Comparison of ENCODE assay signal across 8 cellular contexts in the genomic region with DNA sequence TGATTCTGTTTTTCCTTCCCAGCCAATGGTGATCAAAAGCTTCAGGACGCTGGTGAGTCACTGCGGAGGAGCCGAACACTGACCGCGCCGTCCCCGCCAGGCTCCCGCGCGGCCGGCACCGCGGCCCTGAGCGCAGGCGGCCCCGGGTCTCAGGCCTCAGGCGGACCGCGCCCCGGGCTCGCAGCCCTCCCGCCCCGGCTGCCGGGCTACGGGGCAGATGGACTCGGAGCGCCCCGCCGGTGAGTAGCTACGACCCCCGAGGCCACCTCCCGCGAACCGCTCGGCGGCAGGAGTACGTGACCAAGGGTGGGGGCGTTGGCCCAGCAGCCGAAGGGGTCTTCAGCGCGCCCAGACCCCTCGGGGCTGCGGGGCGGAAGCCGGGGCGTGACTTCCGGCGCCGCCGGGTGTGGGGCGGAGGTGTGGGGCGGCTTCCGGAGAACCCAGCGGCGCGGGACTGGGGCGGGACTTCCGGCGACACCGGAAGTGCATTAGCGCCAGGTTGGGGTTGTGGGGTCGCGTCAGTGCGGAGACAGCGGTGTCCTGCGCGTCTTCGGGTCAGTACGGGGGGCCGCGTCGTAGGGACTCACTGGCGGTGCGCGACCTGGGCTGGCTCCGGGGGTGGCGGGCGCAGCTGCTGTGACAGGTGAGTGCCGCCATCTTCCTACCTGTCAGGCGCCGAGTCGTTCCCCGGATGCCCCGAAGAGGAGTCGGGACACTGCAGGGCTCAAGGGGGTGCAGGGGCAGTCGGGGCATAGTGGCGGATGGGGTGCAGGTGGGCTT. TPM values are rescaled to one million over a fixed set of nuclear protein-coding genes. Genes with fewer than 3 reads are reported as not detected.
DNase-seq lines count a peak whose midpoint lies in the region; ATAC-seq and TF ChIP-seq lines count a peak whose summit lies in the region.

A gene with protein sequence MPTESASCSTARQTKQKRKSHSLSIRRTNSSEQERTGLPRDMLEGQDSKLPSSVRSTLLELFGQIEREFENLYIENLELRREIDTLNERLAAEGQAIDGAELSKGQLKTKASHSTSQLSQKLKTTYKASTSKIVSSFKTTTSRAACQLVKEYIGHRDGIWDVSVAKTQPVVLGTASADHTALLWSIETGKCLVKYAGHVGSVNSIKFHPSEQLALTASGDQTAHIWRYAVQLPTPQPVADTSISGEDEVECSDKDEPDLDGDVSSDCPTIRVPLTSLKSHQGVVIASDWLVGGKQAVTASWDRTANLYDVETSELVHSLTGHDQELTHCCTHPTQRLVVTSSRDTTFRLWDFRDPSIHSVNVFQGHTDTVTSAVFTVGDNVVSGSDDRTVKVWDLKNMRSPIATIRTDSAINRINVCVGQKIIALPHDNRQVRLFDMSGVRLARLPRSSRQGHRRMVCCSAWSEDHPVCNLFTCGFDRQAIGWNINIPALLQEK (plus strand): TSS at position 60 of the 780 bp plus-strand sequence. CDS start 15,771 bp downstream, outside the sequence.

- ATAC-seq in HG03060 (IDR thresholded peaks at IDR 0.05; ENCODE audit: low read depth, unreplicated experiment): peak; percentile 49

- in situ Hi-C loops in ACHN (cut with HindIII; ENCODE audit: low pct_ligation_motif_present, low pct_unique_long_range_greater_than_20kb, low sequenced_read_pairs): no loop called here

- no peaks in the 10 kb centered on the region for H3K9me3 Mint-ChIP-seq in chondrocyte (ENCODE audit: low read depth)

- DNase-seq in ACHN (peak; percentile 83), NCI-H2227 (lab: John Stamatoyannopoulos, UW; ENCODE audit: unreplicated experiment) (peak; percentile 81), chondrocyte (ENCODE audit: low spot score) (peak; percentile 96)
- peak; percentile 78 to 82 for DNase-seq in activated CD4-positive, alpha-beta T cell treated with anti-CD3 and anti-CD28 coated beads for 24 hours (ENCODE audit: low read depth in 2 of 2)
- DNase-seq in stimulated activated CD4-positive, alpha-beta T cell treated with anti-CD3 and anti-CD28 coated beads, Interleukin-1b, Interleukin-23, amount 100 ng/mL, for 24 hours (ENCODE audit: low read depth in 4 of 4, low spot score in 1 of 4): peak; percentile 75 to 83 (median 81)

- TF ChIP-seq CTCF in chondrocyte (IDR thresholded peaks at IDR 0.05): no peak

- H3K27me3 ChIP-seq in layer of hippocampus (ENCODE audit: control insufficient read depth, insufficient read depth, low read length): no peaks in the 10 kb centered on the region

- H3K27ac ChIP-seq in layer of hippocampus (ENCODE audit: low read depth, low read length): peak within 1 kb of the TSS; percentile 96

- H3K4me3 Mint-ChIP-seq in chondrocyte (ENCODE audit: unreplicated experiment): peak within 1 kb of the TSS; percentile 96

- peaks cover 59% of the 10 kb centered on the region for H3K4me1 Mint-ChIP-seq in chondrocyte (ENCODE audit: low read depth)

- TF ChIP-seq POLR2A in GM18526 (IDR thresholded peaks at IDR 0.05; ENCODE audit: extremely low read depth, insufficient read length): peak; percentile 71

- H3K27me3 Mint-ChIP-seq in chondrocyte (ENCODE audit: low read depth): no peaks in the 10 kb centered on the region

- H3K27ac Mint-ChIP-seq in chondrocyte (ENCODE audit: unreplicated experiment): peak within 1 kb of the TSS; percentile 98

- H3K36me3 Mint-ChIP-seq in chondrocyte (ENCODE audit: low read depth): no peaks in the 10 kb centered on the region

RNA-seq across cellular contexts. Expression of the gene that starts here (rescaled TPM):
- 10.9 to 15.5 TPM (median 12.4 TPM) in 3 replicates for total RNA-seq in chondrocyte

Comparison
In these comparisons a context has a peak if more than half of its experiments do, and no peak if none do; other contexts are left out.
1. Peak in every context shown above with its lines: DNase-seq, ATAC-seq and H3K27ac ChIP-seq.